Comparison of ENCODE assay signal across 12 cellular contexts in genomic region chr20:39289316-39289715, GRCh38.
DNase-seq lines count a peak whose midpoint lies in the region; ATAC-seq and TF ChIP-seq lines count a peak whose summit lies in the region.
"Had no signal": no experiment of that assay in that cellular context is flagged by ENCODE, and none has a peak within 500 bp of the region (broad histone marks: within the 10 kb centered on the region; RNA-seq: fewer than 3 reads in every experiment).

No MANE protein-coding gene starts in this region.

- H3K4me3 ChIP-seq in BE2C (ENCODE audit: low read depth, low read length) (no peak overlapping the region), foreskin fibroblast (ENCODE audit: low read depth in 1 of 2, low read length in 2 of 2) (no peak overlapping the region)
- H3K4me3 ChIP-seq: sigmoid colon had no signal

- H3K27me3 ChIP-seq in BE2C = no peaks in the 10 kb centered on the region
- H3K27me3 ChIP-seq: sigmoid colon had no signal

- in situ Hi-C loops in GM13976 (cut with MboI; ENCODE audit: low sequenced_read_pairs, unreplicated experiment) = no loop called here

- TF ChIP-seq CTCF in BE2C (IDR thresholded peaks at IDR 0.05; ENCODE audit: low read depth, low read length) = peak; percentile 54
- peak; percentile 25 for TF ChIP-seq CTCF in GM13976 (IDR thresholded peaks at IDR 0.05; ENCODE audit: borderline replicate concordance, control extremely low read depth, extremely low read depth, insufficient read depth, missing control alignments)
- no peak for TF ChIP-seq CTCF in foreskin fibroblast (IDR thresholded peaks at IDR 0.05; ENCODE audit: low read depth, low read length)

- H3K9me3 ChIP-seq in BE2C = no peaks in the 10 kb centered on the region
- H3K9me3 ChIP-seq: sigmoid colon had no signal

- H3K36me3 ChIP-seq in BE2C = no peaks in the 10 kb centered on the region
- H3K36me3 ChIP-seq: sigmoid colon had no signal

- H3K4me1 ChIP-seq in BE2C = no peaks in the 10 kb centered on the region

- DNase-seq in BE2C = no peak
- peak; percentile 25 for DNase-seq in GM13976 (ENCODE audit: low spot score)
- peak; percentile 30 for DNase-seq in RKO (ENCODE audit: low spot score)
- DNase-seq in iPS-NIHi11 (ENCODE audit: low spot score) = peak; percentile 35
- no peak for DNase-seq in foreskin fibroblast
- no peak for DNase-seq in H4 (ENCODE audit: low spot score)
- DNase-seq: aorta, left ventricle myocardium superior, SHP77 treated with DMSO at 0.1 percent for 48 hours, sigmoid colon had no signal

- ATAC-seq in HG03521 (IDR thresholded peaks at IDR 0.05; ENCODE audit: unreplicated experiment) = no peak
- ATAC-seq in GM19328 (IDR thresholded peaks at IDR 0.05; ENCODE audit: unreplicated experiment) = no peak
- ATAC-seq: left ventricle myocardium superior had no signal

Comparison
In these comparisons a context has a peak if more than half of its experiments do, and no peak if none do; other contexts are left out.
1. DNase-seq: peak in GM13976 (single experiment), RKO (single experiment) and iPS-NIHi11 (single experiment); none in BE2C (single experiment), foreskin fibroblast (0 of 2) and H4 (single experiment).